In genomic region chr4:182748283-182748682, GRCh38 we compare ENCODE assay signal across 18 cellular contexts.
"Had no signal": no experiment of that assay in that cellular context is flagged by ENCODE, and none has a peak within 500 bp of the region (broad histone marks: within the 10 kb centered on the region; RNA-seq: fewer than 3 reads in every experiment).

No MANE protein-coding gene starts in this region.

- H3K27ac ChIP-seq: cardiac muscle cell, colonic mucosa, left lung, neutrophil, stomach, thoracic aorta, WERI-Rb-1 had no signal

- DNase-seq: activated CD4-positive, alpha-beta T cell treated with anti-CD3 and anti-CD28 coated beads for 48 hours; activated CD8-positive, alpha-beta memory T cell treated with anti-CD3 and anti-CD28 coated beads, Interleukin-2, amount 50 U/mL, for 48 hours; activated CD8-positive, alpha-beta T cell treated with anti-CD3 and anti-CD28 coated beads, Interleukin-2, amount 10 ng/mL, durations not matched to agents 7 days and 5 days; activated naive CD4-positive, alpha-beta T cell; activated naive CD8-positive, alpha-beta T cell treated with anti-CD3 and anti-CD28 coated beads, Interleukin-2, amount 50 U/mL, for 24 hours; colonic mucosa; effector CD4-positive, alpha-beta T cell; left lung; mesendoderm; stimulated activated CD4-positive, alpha-beta T cell treated with anti-CD3 and anti-CD28 coated beads, Interleukin-4, amount 100 ng/mL, for 1 hour; stimulated activated CD8-positive, alpha-beta memory T cell treated with anti-CD3 and anti-CD28 coated beads, Interleukin-4, amount 100 ng/mL, for 48 hours; stomach; WERI-Rb-1 had no signal

- ATAC-seq: activated CD8-positive, alpha-beta T cell treated with anti-CD3 and anti-CD28 coated beads, Interleukin-2, amount 10 ng/mL, durations not matched to agents 7 days and 5 days; activated naive CD8-positive, alpha-beta T cell treated with anti-CD3 and anti-CD28 coated beads, Interleukin-2, amount 50 U/mL, for 24 hours; left lung; sciatic nerve had no signal

- H3K27me3 Mint-ChIP-seq: activated naive CD8-positive, alpha-beta T cell treated with anti-CD3 and anti-CD28 coated beads, Interleukin-2, amount 50 U/mL, for 24 hours had no signal

- H3K4me1 ChIP-seq: colonic mucosa, left lung, stomach had no signal

- H3K27ac Mint-ChIP-seq: activated CD8-positive, alpha-beta T cell treated with anti-CD3 and anti-CD28 coated beads, Interleukin-2, amount 10 ng/mL, durations not matched to agents 7 days and 5 days; activated naive CD8-positive, alpha-beta T cell treated with anti-CD3 and anti-CD28 coated beads, Interleukin-2, amount 50 U/mL, for 24 hours; activated T-helper 1 cell treated with anti-CD3 and anti-CD28 coated beads, Interleukin-12 subunit alpha, Interleukin-12 subunit beta, Interleukin-2, Interleukin-4 antibody, amounts not matched to agents 30 ng/mL and 10 ng/mL and 1 ng/mL, durations not matched to agents 14 hours and 24 hours and 36 hours had no signal

- H3K9me3 Mint-ChIP-seq: activated naive CD8-positive, alpha-beta T cell treated with anti-CD3 and anti-CD28 coated beads, Interleukin-2, amount 50 U/mL, for 24 hours; activated T-helper 1 cell treated with anti-CD3 and anti-CD28 coated beads, Interleukin-12 subunit alpha, Interleukin-12 subunit beta, Interleukin-2, Interleukin-4 antibody, amounts not matched to agents 30 ng/mL and 10 ng/mL and 1 ng/mL, durations not matched to agents 14 hours and 24 hours and 36 hours had no signal

- H3K4me3 ChIP-seq: cardiac muscle cell, colonic mucosa, left lung, stomach, thoracic aorta had no signal

- H3K36me3 ChIP-seq: cardiac muscle cell, colonic mucosa, left lung, neutrophil, stomach, thoracic aorta, WERI-Rb-1 had no signal

- H3K9me3 ChIP-seq: colonic mucosa, left lung, neutrophil, thoracic aorta had no signal

- H3K27me3 ChIP-seq: cardiac muscle cell, colonic mucosa, left lung, neutrophil, stomach had no signal

- H3K4me3 Mint-ChIP-seq: activated CD8-positive, alpha-beta T cell treated with anti-CD3 and anti-CD28 coated beads, Interleukin-2, amount 10 ng/mL, durations not matched to agents 7 days and 5 days; activated naive CD8-positive, alpha-beta T cell treated with anti-CD3 and anti-CD28 coated beads, Interleukin-2, amount 50 U/mL, for 24 hours; activated T-helper 1 cell treated with anti-CD3 and anti-CD28 coated beads, Interleukin-12 subunit alpha, Interleukin-12 subunit beta, Interleukin-2, Interleukin-4 antibody, amounts not matched to agents 30 ng/mL and 10 ng/mL and 1 ng/mL, durations not matched to agents 14 hours and 24 hours and 36 hours had no signal

- H3K4me1 Mint-ChIP-seq: activated naive CD8-positive, alpha-beta T cell treated with anti-CD3 and anti-CD28 coated beads, Interleukin-2, amount 50 U/mL, for 24 hours had no signal
